Comparison of ENCODE assay signal across 12 cellular contexts in genomic region chr14:92382677-92383076, GRCh38. TPM values are rescaled to one million over a fixed set of nuclear protein-coding genes. Genes with fewer than 3 reads are reported as not detected.
A peak's percentile ranks its signal among the peaks of the same experiment; 100 is the strongest.
DNase-seq lines count a peak whose midpoint lies in the region; ATAC-seq and TF ChIP-seq lines count a peak whose summit lies in the region.
"Had no signal": no experiment of that assay in that cellular context is flagged by ENCODE, and none has a peak within 500 bp of the region (broad histone marks: within the 10 kb centered on the region; RNA-seq: fewer than 3 reads in every experiment).

No MANE protein-coding gene starts in this region.

- TF ChIP-seq CTCF in ascending aorta (IDR thresholded peaks at IDR 0.05) = peak in 2 of 3 experiments; percentile 41 to 60
- TF ChIP-seq CTCF in right lobe of liver (IDR thresholded peaks at IDR 0.05) = peak; percentile 30 to 66 (median 50)

- intact Hi-C loops in ascending aorta (cut with DNase I) = no loop called here
- intact Hi-C loops in right lobe of liver (cut with DNase I) = no loop called here
- intact Hi-C loops in activated T-helper 2 cell treated with anti-CD3 and anti-CD28 coated beads, Interferon-gamma antibody, Interleukin-2, Interleukin-4, amounts not matched to agents 10 μg/mL and 5 μg/mL and 100 μg/mL, durations not matched to agents 14 hours and 24 hours and 36 hours (cut with micrococcal nuclease) = no loop called here

- no peak overlapping the region for H3K27ac Mint-ChIP-seq in activated T-helper 2 cell treated with anti-CD3 and anti-CD28 coated beads, Interferon-gamma antibody, Interleukin-2, Interleukin-4, amounts not matched to agents 10 μg/mL and 5 μg/mL and 100 μg/mL, durations not matched to agents 14 hours and 24 hours and 36 hours
- H3K27ac Mint-ChIP-seq: activated T-helper 1 cell treated with anti-CD3 and anti-CD28 coated beads, Interleukin-12 subunit alpha, Interleukin-12 subunit beta, Interleukin-2, Interleukin-4 antibody, amounts not matched to agents 30 ng/mL and 10 ng/mL and 1 ng/mL, durations not matched to agents 14 hours and 24 hours and 36 hours had no signal

- H3K27me3 Mint-ChIP-seq in activated T-helper 2 cell treated with anti-CD3 and anti-CD28 coated beads, Interferon-gamma antibody, Interleukin-2, Interleukin-4, amounts not matched to agents 10 μg/mL and 5 μg/mL and 100 μg/mL, durations not matched to agents 14 hours and 24 hours and 36 hours (ENCODE audit: low read depth) = no peaks in the 10 kb centered on the region

- H3K27ac ChIP-seq in ascending aorta (no peak overlapping the region), right lobe of liver (no peak overlapping the region)
- H3K27ac ChIP-seq: epithelial cell of prostate had no signal

- ATAC-seq in right lobe of liver (peak; percentile 41 to 65 (median 52)), GM18909 (IDR thresholded peaks at IDR 0.05; ENCODE audit: poor library complexity, unreplicated experiment) (no peak), GM18505 (IDR thresholded peaks at IDR 0.05; ENCODE audit: unreplicated experiment) (no peak)

- no peaks in the 10 kb centered on the region for H3K9me3 Mint-ChIP-seq in activated T-helper 2 cell treated with anti-CD3 and anti-CD28 coated beads, Interferon-gamma antibody, Interleukin-2, Interleukin-4, amounts not matched to agents 10 μg/mL and 5 μg/mL and 100 μg/mL, durations not matched to agents 14 hours and 24 hours and 36 hours
- H3K9me3 Mint-ChIP-seq: activated T-helper 1 cell treated with anti-CD3 and anti-CD28 coated beads, Interleukin-12 subunit alpha, Interleukin-12 subunit beta, Interleukin-2, Interleukin-4 antibody, amounts not matched to agents 30 ng/mL and 10 ng/mL and 1 ng/mL, durations not matched to agents 14 hours and 24 hours and 36 hours; naive B cell had no signal

- TF ChIP-seq POLR2A in right lobe of liver (IDR thresholded peaks at IDR 0.05) (no peak), GM18505 (IDR thresholded peaks at IDR 0.05; ENCODE audit: borderline replicate concordance, extremely low read depth, insufficient read depth, insufficient read length) (no peak)

- H3K27me3 ChIP-seq in ascending aorta (no peaks in the 10 kb centered on the region), right lobe of liver (no peaks in the 10 kb centered on the region)

- no peaks in the 10 kb centered on the region for H3K4me1 Mint-ChIP-seq in activated T-helper 2 cell treated with anti-CD3 and anti-CD28 coated beads, Interferon-gamma antibody, Interleukin-2, Interleukin-4, amounts not matched to agents 10 μg/mL and 5 μg/mL and 100 μg/mL, durations not matched to agents 14 hours and 24 hours and 36 hours (ENCODE audit: low read depth)
- H3K4me1 Mint-ChIP-seq: naive B cell had no signal

- no peaks in the 10 kb centered on the region for H3K36me3 Mint-ChIP-seq in activated T-helper 2 cell treated with anti-CD3 and anti-CD28 coated beads, Interferon-gamma antibody, Interleukin-2, Interleukin-4, amounts not matched to agents 10 μg/mL and 5 μg/mL and 100 μg/mL, durations not matched to agents 14 hours and 24 hours and 36 hours (ENCODE audit: low read depth)
- H3K36me3 Mint-ChIP-seq: naive B cell had no signal

- 67% methylated on average over 4 of the region's 4 CpGs for WGBS in right lobe of liver (ENCODE audit: insufficient coverage, low coverage, low lambda C conversion rate, missing lambda C conversion rate)

- H3K4me3 Mint-ChIP-seq in activated T-helper 2 cell treated with anti-CD3 and anti-CD28 coated beads, Interferon-gamma antibody, Interleukin-2, Interleukin-4, amounts not matched to agents 10 μg/mL and 5 μg/mL and 100 μg/mL, durations not matched to agents 14 hours and 24 hours and 36 hours (ENCODE audit: low read depth) = no peak overlapping the region
- H3K4me3 Mint-ChIP-seq: activated T-helper 1 cell treated with anti-CD3 and anti-CD28 coated beads, Interleukin-12 subunit alpha, Interleukin-12 subunit beta, Interleukin-2, Interleukin-4 antibody, amounts not matched to agents 30 ng/mL and 10 ng/mL and 1 ng/mL, durations not matched to agents 14 hours and 24 hours and 36 hours; naive B cell had no signal

- H3K4me1 ChIP-seq in ascending aorta = no peaks in the 10 kb centered on the region
- peaks cover 0 to 8% (median 0%) of the 10 kb centered on the region in 4 donors for H3K4me1 ChIP-seq in right lobe of liver

- H3K36me3 ChIP-seq in ascending aorta = no peaks in the 10 kb centered on the region
- no peaks in the 10 kb centered on the region for H3K36me3 ChIP-seq in right lobe of liver

- DNase-seq in D341Med (ENCODE audit: low spot score) = peak; percentile 54
- peak; percentile 4 for DNase-seq in HK-2 (ENCODE audit: unreplicated experiment)
- DNase-seq in ascending aorta (ENCODE audit: low spot score in 2 of 2) = no peak
- DNase-seq in right lobe of liver = no peak
- DNase-seq in effector CD4-positive, alpha-beta T cell = no peak
- DNase-seq in activated T-helper 2 cell treated with anti-CD3 and anti-CD28 coated beads, Interferon-gamma antibody, Interleukin-2, Interleukin-4, amounts not matched to agents 10 μg/mL and 5 μg/mL and 100 μg/mL, durations not matched to agents 14 hours and 24 hours and 36 hours (ENCODE audit: low spot score) = no peak
- DNase-seq: naive B cell, NCI-H1105 had no signal

- H3K4me3 ChIP-seq in ascending aorta (no peak overlapping the region), right lobe of liver (no peak overlapping the region)

- no peaks in the 10 kb centered on the region for H3K9me3 ChIP-seq in ascending aorta
- no peaks in the 10 kb centered on the region for H3K9me3 ChIP-seq in right lobe of liver

RNA-seq across cellular contexts. Expression of gene SLC24A4, which starts 59.7 kb away (rescaled TPM):
- not detected for total RNA-seq in ascending aorta
- under 1 TPM; 0.06 to 0.29 (median 0.21) TPM for total RNA-seq in right lobe of liver
- not detected in 2 replicates for total RNA-seq in activated T-helper 2 cell treated with anti-CD3 and anti-CD28 coated beads, Interferon-gamma antibody, Interleukin-2, Interleukin-4, amounts not matched to agents 10 μg/mL and 5 μg/mL and 100 μg/mL, durations not matched to agents 14 hours and 24 hours and 36 hours
- total RNA-seq: activated T-helper 1 cell treated with anti-CD3 and anti-CD28 coated beads, Interleukin-12 subunit alpha, Interleukin-12 subunit beta, Interleukin-2, Interleukin-4 antibody, amounts not matched to agents 30 ng/mL and 10 ng/mL and 1 ng/mL, durations not matched to agents 14 hours and 24 hours and 36 hours had no signal

Comparison
In these comparisons a context has a peak if more than half of its experiments do, and no peak if none do; other contexts are left out.
1. DNase-seq: peak in D341Med (single experiment) and HK-2 (single experiment); none in ascending aorta (0 of 2), right lobe of liver (0 of 3), effector CD4-positive, alpha-beta T cell (single experiment) and activated T-helper 2 cell treated with anti-CD3 and anti-CD28 coated beads, Interferon-gamma antibody, Interleukin-2, Interleukin-4, amounts not matched to agents 10 μg/mL and 5 μg/mL and 100 μg/mL, durations not matched to agents 14 hours and 24 hours and 36 hours (single experiment).
2. ATAC-seq: peak in right lobe of liver (4 of 4); none in GM18909 (single experiment) and GM18505 (single experiment).